ENCODE assay signal across 36 cellular contexts in genomic region chr18:59332986-59333385, GRCh38. TPM values are rescaled to one million over a fixed set of nuclear protein-coding genes. Genes with fewer than 3 reads are reported as not detected.
"Had no signal": no experiment of that assay in that cellular context is flagged by ENCODE, and none has a peak within 500 bp of the region (broad histone marks: within the 10 kb centered on the region; RNA-seq: fewer than 3 reads in every experiment).

No MANE protein-coding gene starts in this region.

- H3K4me3 ChIP-seq: ovary, prostate gland, skin epidermis, smooth muscle cell, spleen, suprapubic skin, thoracic aorta, thyroid gland, tibial nerve, upper lobe of left lung, vagina had no signal

- H3K4me1 ChIP-seq: parathyroid adenoma, prostate gland, spleen, suprapubic skin, thyroid gland, tibial nerve, upper lobe of left lung, vagina had no signal

- H3K27ac ChIP-seq: ovary, parathyroid adenoma, prostate gland, skin epidermis, spleen, suprapubic skin, thoracic aorta, thyroid gland, tibial nerve, upper lobe of left lung, vagina had no signal

- ATAC-seq: naive thymus-derived CD8-positive, alpha-beta T cell; natural killer cell treated with Interleukin-12 subunit alpha and Interleukin-12 subunit beta and Interleukin-15 and Interleukin-18, amount 100 ng/mL, for 72 hours; right cardiac atrium; sciatic nerve; stimulated activated memory B cell treated with anti-CD40 and anti-IgM and Interleukin-4, amounts not matched to agents 10 μg/mL and 1 μg/mL and 100 μg/mL, for 72 hours; stimulated activated naive CD8-positive, alpha-beta T cell treated with anti-CD3 and anti-CD28 coated beads, Interleukin-15, amount 100 ng/mL, for 72 hours; stimulated activated naive CD8-positive, alpha-beta T cell treated with anti-CD3 and anti-CD28 coated beads, Interleukin-15, Interleukin-2, amounts not matched to agents 100 U/mL and 50 U/mL, for 24 hours had no signal

- H2AFZ ChIP-seq: parathyroid adenoma had no signal

- H3K27me3 ChIP-seq: ovary, spleen, suprapubic skin, thyroid gland, tibial nerve, upper lobe of left lung, vagina had no signal

- H3K9me3 ChIP-seq: ovary, prostate gland, spleen, suprapubic skin, thoracic aorta, thyroid gland, tibial nerve, upper lobe of left lung, vagina had no signal

- H3K79me2 ChIP-seq: parathyroid adenoma had no signal

- DNase-seq: naive B cell; naive thymus-derived CD8-positive, alpha-beta T cell; nephron progenitor cell; occipital lobe; ovary; posterior cingulate gyrus; retina; right cardiac atrium; spleen; stimulated activated CD4-positive, alpha-beta T cell treated with anti-CD3 and anti-CD28 coated beads, Interleukin-12 subunit alpha, Interleukin-12 subunit beta, amount 100 ng/mL, for 4 hours; stimulated activated CD4-positive, alpha-beta T cell treated with anti-CD3 and anti-CD28 coated beads, Interleukin-1b, Interleukin-23, amount 100 ng/mL, for 48 hours; stimulated activated CD4-positive, alpha-beta T cell treated with anti-CD3 and anti-CD28 coated beads, Interleukin-4, amount 100 ng/mL, for 1 hour; stimulated activated CD4-positive, alpha-beta T cell treated with anti-CD3 and anti-CD28 coated beads, Interleukin-4, amount 100 ng/mL, for 4 hours; stimulated activated CD8-positive, alpha-beta memory T cell treated with anti-CD3 and anti-CD28 coated beads, Interleukin-4, amount 100 ng/mL, for 48 hours; stimulated activated naive CD4-positive, alpha-beta T cell; stimulated activated naive CD8-positive, alpha-beta T cell treated with anti-CD3 and anti-CD28 coated beads, Interleukin-15, amount 100 ng/mL, for 72 hours; stimulated activated naive CD8-positive, alpha-beta T cell treated with anti-CD3 and anti-CD28 coated beads, Interleukin-15, Interleukin-2, amounts not matched to agents 100 U/mL and 50 U/mL, for 24 hours; substantia nigra; thyroid gland; upper lobe of left lung had no signal

- H3K9ac ChIP-seq: parathyroid adenoma had no signal

- H3K4me2 ChIP-seq: smooth muscle cell had no signal

- H3K36me3 ChIP-seq: ovary, prostate gland had no signal

- FAIRE-seq: urothelium cell line had no signal

RNA-seq across cellular contexts. Expression of gene CPLX4, which starts 14.5 kb away (rescaled TPM):
- total RNA-seq: naive thymus-derived CD8-positive, alpha-beta T cell; natural killer cell treated with Interleukin-12 subunit alpha and Interleukin-12 subunit beta and Interleukin-15 and Interleukin-18, amount 100 ng/mL, for 72 hours; neural crest cell; occipital lobe; osteoblast; ovary; prostate gland; pulmonary artery endothelial cell; right cardiac atrium; sciatic nerve; smooth muscle cell; spleen; suprapubic skin; thoracic aorta; thyroid gland; tibial nerve; upper lobe of left lung; ureter; vagina had no signal
- polyA plus RNA-seq: naive thymus-derived CD8-positive, alpha-beta T cell; ovary; right cardiac atrium; smooth muscle cell had no signal

RNA-seq across cellular contexts. Expression of gene RAX, which starts 59.7 kb away (rescaled TPM):
- total RNA-seq: naive thymus-derived CD8-positive, alpha-beta T cell; natural killer cell treated with Interleukin-12 subunit alpha and Interleukin-12 subunit beta and Interleukin-15 and Interleukin-18, amount 100 ng/mL, for 72 hours; neural crest cell; occipital lobe; osteoblast; ovary; pulmonary artery endothelial cell; right cardiac atrium; sciatic nerve; smooth muscle cell; spleen; thoracic aorta; thyroid gland; tibial nerve; upper lobe of left lung; ureter; vagina had no signal
- polyA plus RNA-seq: naive thymus-derived CD8-positive, alpha-beta T cell; ovary; right cardiac atrium; smooth muscle cell had no signal
